32 cellular contexts compared by ENCODE assay signal in the genomic region with DNA sequence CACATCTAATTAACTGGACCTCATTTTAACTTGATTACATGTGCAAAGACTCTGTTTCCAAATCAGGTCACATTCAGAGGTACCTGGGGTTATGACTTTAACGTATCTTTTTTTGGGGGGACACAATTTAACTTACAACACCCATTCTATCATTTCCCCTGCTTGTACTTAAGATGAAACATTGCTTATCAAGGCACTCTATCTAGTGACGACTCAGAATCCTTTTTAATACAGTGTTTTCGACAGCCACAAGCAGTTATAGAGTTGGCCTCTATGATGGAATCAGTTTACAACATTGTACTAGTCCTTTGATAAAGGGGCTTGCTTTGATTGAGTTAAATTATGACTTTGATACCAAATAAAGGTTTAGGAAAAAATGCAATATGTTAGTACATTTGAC.
"Had no signal": no experiment of that assay in that cellular context is flagged by ENCODE, and none has a peak within 500 bp of the region (broad histone marks: within the 10 kb centered on the region; RNA-seq: fewer than 3 reads in every experiment).

No MANE protein-coding gene starts in this region.

- H3K27me3 ChIP-seq: neural progenitor cell, neutrophil, ovary, pancreas, right atrium auricular region, right lobe of liver, sigmoid colon, spleen had no signal

- H3K4me3 Mint-ChIP-seq: naive thymus-derived CD4-positive, alpha-beta T cell; naive thymus-derived CD8-positive, alpha-beta T cell; natural killer cell; natural killer cell treated with Interleukin-12 subunit alpha and Interleukin-12 subunit beta and Interleukin-15 and Interleukin-18, amount 100 ng/mL, for 72 hours; nephron; nephron progenitor cell; neural crest cell; neural progenitor cell had no signal

- DNase-seq: naive thymus-derived CD4-positive, alpha-beta T cell; naive thymus-derived CD8-positive, alpha-beta T cell; natural killer cell; nephron progenitor cell; nucleus accumbens; occipital lobe; ovary; pancreas; posterior cingulate gyrus; psoas muscle; retina; right cardiac atrium; right lobe of liver; sigmoid colon; small intestine; spleen; stimulated activated CD4-positive, alpha-beta T cell treated with anti-CD3 and anti-CD28 coated beads, Interleukin-12 subunit alpha, Interleukin-12 subunit beta, amount 100 ng/mL, for 4 hours; stimulated activated CD4-positive, alpha-beta T cell treated with anti-CD3 and anti-CD28 coated beads, Interleukin-15, amount 100 ng/mL, for 24 hours; stimulated activated CD4-positive, alpha-beta T cell treated with anti-CD3 and anti-CD28 coated beads, Interleukin-1b, Interleukin-23, amount 100 ng/mL, for 48 hours; stimulated activated CD4-positive, alpha-beta T cell treated with anti-CD3 and anti-CD28 coated beads, Interleukin-2, amount 100 ng/mL, for 24 hours had no signal

- H2AFZ ChIP-seq: neural progenitor cell, parathyroid adenoma had no signal

- H3K4me3 ChIP-seq: neural progenitor cell, ovary, pancreas, prostate gland, psoas muscle, right atrium auricular region, right lobe of liver, sigmoid colon, skin epidermis, smooth muscle cell, spleen had no signal

- H3K4me2 ChIP-seq: neural progenitor cell, smooth muscle cell had no signal

- H3K79me2 ChIP-seq: parathyroid adenoma had no signal

- H3K27ac Mint-ChIP-seq: naive thymus-derived CD4-positive, alpha-beta T cell; naive thymus-derived CD8-positive, alpha-beta T cell; natural killer cell; natural killer cell treated with Interleukin-12 subunit alpha and Interleukin-12 subunit beta and Interleukin-15 and Interleukin-18, amount 100 ng/mL, for 72 hours; nephron; nephron progenitor cell; neural progenitor cell; progenitor cell of endocrine pancreas had no signal

- H3K27me3 Mint-ChIP-seq: naive thymus-derived CD4-positive, alpha-beta T cell; naive thymus-derived CD8-positive, alpha-beta T cell; natural killer cell treated with Interleukin-12 subunit alpha and Interleukin-12 subunit beta and Interleukin-15 and Interleukin-18, amount 100 ng/mL, for 72 hours; progenitor cell of endocrine pancreas had no signal

- ATAC-seq: naive thymus-derived CD4-positive, alpha-beta T cell; naive thymus-derived CD8-positive, alpha-beta T cell; natural killer cell; natural killer cell treated with Interleukin-12 subunit alpha and Interleukin-12 subunit beta and Interleukin-15 and Interleukin-18, amount 100 ng/mL, for 72 hours; pancreas; psoas muscle; right cardiac atrium; right lobe of liver; sciatic nerve had no signal

- H3K27ac ChIP-seq: neural progenitor cell, neutrophil, ovary, pancreas, parathyroid adenoma, prostate gland, psoas muscle, right atrium auricular region, right lobe of liver, sigmoid colon, skin epidermis, spleen had no signal

- H3K9me3 Mint-ChIP-seq: naive thymus-derived CD4-positive, alpha-beta T cell; naive thymus-derived CD8-positive, alpha-beta T cell; natural killer cell; natural killer cell treated with Interleukin-12 subunit alpha and Interleukin-12 subunit beta and Interleukin-15 and Interleukin-18, amount 100 ng/mL, for 72 hours; nephron; nephron progenitor cell; neural crest cell; neural progenitor cell had no signal

- H3K9ac ChIP-seq: neural progenitor cell, parathyroid adenoma had no signal

- H3K36me3 Mint-ChIP-seq: natural killer cell; natural killer cell treated with Interleukin-12 subunit alpha and Interleukin-12 subunit beta and Interleukin-15 and Interleukin-18, amount 100 ng/mL, for 72 hours had no signal

- H3K4me1 ChIP-seq: pancreas, parathyroid adenoma, prostate gland, psoas muscle, right lobe of liver, sigmoid colon had no signal

- H3K36me3 ChIP-seq: neural progenitor cell, neutrophil, ovary, pancreas, prostate gland, right atrium auricular region had no signal

- H3K4me1 Mint-ChIP-seq: natural killer cell, neural crest cell had no signal

- H3K9me3 ChIP-seq: neutrophil, ovary, pancreas, prostate gland, psoas muscle, right atrium auricular region, right lobe of liver, sigmoid colon, spleen had no signal
